Comparison of ENCODE assay signal across 11 cellular contexts in genomic region chr12:120820885-120821510, GRCh38.
A peak's percentile ranks its signal among the peaks of the same experiment; 100 is the strongest.
DNase-seq lines count a peak whose midpoint lies in the region; ATAC-seq and TF ChIP-seq lines count a peak whose summit lies in the region.
"Had no signal": no experiment of that assay in that cellular context is flagged by ENCODE, and none has a peak within 500 bp of the region (broad histone marks: within the 10 kb centered on the region; RNA-seq: fewer than 3 reads in every experiment).

No MANE protein-coding gene starts in this region.

- no peaks in the 10 kb centered on the region for H3K27me3 ChIP-seq in H7 (ENCODE audit: control insufficient read depth, insufficient read depth, low read length)

- TF ChIP-seq CTCF in mesothelial cell of epicardium (IDR thresholded peaks at IDR 0.05; ENCODE audit: unreplicated experiment) = no peak

- no peaks in the 10 kb centered on the region for H3K27me3 Mint-ChIP-seq in mesothelial cell of epicardium (ENCODE audit: low read depth)

- H3K36me3 ChIP-seq in H7 (replicated peaks; ENCODE audit: control insufficient read depth, insufficient read depth, low read length) = no peaks in the 10 kb centered on the region
- H3K36me3 ChIP-seq: thoracic aorta had no signal

- no peaks in the 10 kb centered on the region for H3K9me3 Mint-ChIP-seq in mesothelial cell of epicardium

- no peaks in the 10 kb centered on the region for H3K36me3 Mint-ChIP-seq in mesothelial cell of epicardium

- H3K27ac Mint-ChIP-seq in mesothelial cell of epicardium = peak overlapping the region; percentile 54

- peaks cover 45% of the 10 kb centered on the region for H3K4me1 Mint-ChIP-seq in mesothelial cell of epicardium

- DNase-seq in T-helper 2 cell (peak in 3 of 5 experiments; percentile 4 to 77 (median 14)), activated T-cell treated with anti-CD3 and anti-CD28 coated beads for 48 hours (ENCODE audit: low read depth) (peak; percentile 47), mesothelial cell of epicardium (ENCODE audit: low spot score in 2 of 2, unreplicated experiment in 2 of 2) (no peak), GDM1 (lab: John Stamatoyannopoulos, UW) (no peak), H7 (no peak), A172 (ENCODE audit: low spot score) (no peak)
- peak; percentile 26 for DNase-seq in stimulated activated CD8-positive, alpha-beta memory T cell treated with anti-CD3 and anti-CD28 coated beads, Interleukin-4, amount 100 ng/mL, for 24 hours (ENCODE audit: low read depth)
- DNase-seq: NK-92 treated with Interleukin-12 subunit alpha and Interleukin-12 subunit beta, amount 100 ng/mL, for 24 hours; retina had no signal

- H3K4me3 Mint-ChIP-seq in mesothelial cell of epicardium = peak overlapping the region; percentile 9

- no peak for ATAC-seq in GM18858 (IDR thresholded peaks at IDR 0.05; ENCODE audit: unreplicated experiment)

- H3K4me3 ChIP-seq in H7 (ENCODE audit: insufficient read depth, low read depth, low read length) = no peak overlapping the region
- H3K4me3 ChIP-seq: thoracic aorta had no signal

Comparison
In these comparisons a context has a peak if more than half of its experiments do, and no peak if none do; other contexts are left out.
1. DNase-seq: peak in T-helper 2 cell (3 of 5), activated T-cell treated with anti-CD3 and anti-CD28 coated beads for 48 hours (single experiment) and stimulated activated CD8-positive, alpha-beta memory T cell treated with anti-CD3 and anti-CD28 coated beads, Interleukin-4, amount 100 ng/mL, for 24 hours (single experiment); none in mesothelial cell of epicardium (0 of 2), GDM1 (single experiment), H7 (single experiment) and A172 (single experiment).